ENCODE assay signal across 14 cellular contexts in the genomic region with DNA sequence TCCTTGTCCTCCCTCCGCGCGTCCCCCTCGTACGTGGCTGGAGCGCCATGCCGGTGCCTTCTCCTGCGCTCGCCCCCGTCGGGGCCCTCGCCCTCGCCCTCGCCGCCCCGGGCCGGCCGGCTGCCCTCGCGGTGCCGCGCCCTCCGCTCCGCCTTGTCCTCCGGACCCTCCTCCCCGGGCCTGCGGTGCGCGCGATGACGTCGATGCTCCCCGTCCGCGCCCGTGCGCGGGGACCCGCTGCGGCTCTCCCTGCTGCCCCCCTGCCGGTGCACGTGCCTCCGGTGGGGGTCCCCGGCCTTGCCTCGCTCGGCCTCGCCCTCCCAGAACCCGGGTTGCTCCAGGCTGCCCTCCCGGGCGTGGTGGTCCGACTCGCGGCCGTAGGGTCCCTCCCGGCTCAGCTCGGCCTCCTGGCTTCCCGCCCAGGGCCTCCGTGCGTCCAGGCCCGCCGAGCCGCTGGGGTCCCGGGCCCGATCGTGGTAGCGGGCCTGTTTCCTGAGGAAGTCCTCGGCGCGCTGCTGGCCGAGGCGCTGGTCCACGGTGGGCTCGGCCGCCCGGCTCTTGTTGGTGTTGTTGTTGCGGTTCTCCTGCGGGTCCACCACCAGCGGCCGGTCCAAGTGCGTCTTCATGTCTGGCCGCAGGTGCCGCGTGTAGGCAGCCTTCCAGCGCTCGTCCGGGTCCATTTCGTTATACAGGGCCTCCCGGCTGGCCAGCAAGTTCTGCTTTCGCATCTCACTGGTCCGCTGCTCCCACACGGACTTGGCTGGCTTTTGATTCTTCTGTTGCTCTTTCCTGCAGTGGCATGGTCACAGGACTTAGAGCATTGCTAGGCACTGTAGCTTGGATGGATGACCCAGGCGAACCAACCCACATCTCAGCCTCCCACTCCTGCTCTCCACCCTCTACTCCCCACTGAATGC.
A peak's percentile ranks its signal among the peaks of the same experiment; 100 is the strongest.
DNase-seq lines count a peak whose midpoint lies in the region; ATAC-seq lines count a peak whose summit lies in the region.
"Had no signal": no experiment of that assay in that cellular context is flagged by ENCODE, and none has a peak within 500 bp of the region (broad histone marks: within the 10 kb centered on the region; RNA-seq: fewer than 3 reads in every experiment).

No MANE protein-coding gene starts in this region.

- no peaks in the 10 kb centered on the region for H3K9me3 ChIP-seq in T-helper 17 cell (ENCODE audit: control insufficient read depth, low read length, poor library complexity, severe bottlenecking)
- H3K9me3 ChIP-seq: ascending aorta had no signal

- peaks cover 44% of the 10 kb centered on the region for H3K27me3 Mint-ChIP-seq in T-helper 17 cell
- peaks cover 47 to 62% of the 10 kb centered on the region in 2 donors for H3K27me3 Mint-ChIP-seq in stimulated activated naive B cell treated with anti-CD40 and anti-IgM and Interleukin-4, amounts not matched to agents 10 μg/mL and 1 μg/mL and 100 μg/mL, for 72 hours

- H3K36me3 Mint-ChIP-seq in T-helper 17 cell (ENCODE audit: low read depth) = peaks cover 8% of the 10 kb centered on the region
- H3K36me3 Mint-ChIP-seq in stimulated activated naive B cell treated with anti-CD40 and anti-IgM and Interleukin-4, amounts not matched to agents 10 μg/mL and 1 μg/mL and 100 μg/mL, for 72 hours = no peaks in the 10 kb centered on the region

- peak overlapping the region; percentile 74 for H3K4me3 Mint-ChIP-seq in T-helper 17 cell
- H3K4me3 Mint-ChIP-seq in stimulated activated naive B cell treated with anti-CD40 and anti-IgM and Interleukin-4, amounts not matched to agents 10 μg/mL and 1 μg/mL and 100 μg/mL, for 72 hours = peak overlapping the region; percentile 31 to 53

- no peak overlapping the region for H3K27ac Mint-ChIP-seq in T-helper 17 cell
- H3K27ac Mint-ChIP-seq in stimulated activated naive B cell treated with anti-CD40 and anti-IgM and Interleukin-4, amounts not matched to agents 10 μg/mL and 1 μg/mL and 100 μg/mL, for 72 hours = no peak overlapping the region

- DNase-seq in ELF-1 (ENCODE audit: low read depth, low spot score) = peak; percentile 25
- DNase-seq in T-helper 17 cell = no peak
- peak; percentile 33 for DNase-seq in iPS-NIHi11 (ENCODE audit: low spot score)
- DNase-seq in stimulated activated naive B cell treated with anti-CD40 and anti-IgM and Interleukin-4, amounts not matched to agents 10 μg/mL and 1 μg/mL and 100 μg/mL, for 72 hours = no peak
- no peak for DNase-seq in T-helper 1 cell
- DNase-seq in COR-L47 (lab: John Stamatoyannopoulos, UW) = no peak
- DNase-seq: dermis blood vessel endothelial cell, DMS79, left cardiac atrium, NCI-H1930, NCI-H526 treated with DMSO at 0.1 percent for 48 hours had no signal

- no peaks in the 10 kb centered on the region for H3K9me3 Mint-ChIP-seq in stimulated activated naive B cell treated with anti-CD40 and anti-IgM and Interleukin-4, amounts not matched to agents 10 μg/mL and 1 μg/mL and 100 μg/mL, for 72 hours

- ATAC-seq in T-helper 17 cell (no peak), HG03135 (IDR thresholded peaks at IDR 0.05; ENCODE audit: unreplicated experiment) (no peak)
- ATAC-seq in stimulated activated naive B cell treated with anti-CD40 and anti-IgM and Interleukin-4, amounts not matched to agents 10 μg/mL and 1 μg/mL and 100 μg/mL, for 72 hours (replicated peaks) = no peak
- ATAC-seq: esophagus mucosa had no signal

- H3K4me1 Mint-ChIP-seq in T-helper 17 cell = peaks cover 12% of the 10 kb centered on the region
- no peaks in the 10 kb centered on the region for H3K4me1 Mint-ChIP-seq in stimulated activated naive B cell treated with anti-CD40 and anti-IgM and Interleukin-4, amounts not matched to agents 10 μg/mL and 1 μg/mL and 100 μg/mL, for 72 hours

Comparison
In these comparisons a context has a peak if more than half of its experiments do, and no peak if none do; other contexts are left out.
1. DNase-seq: peak in ELF-1 (single experiment) and iPS-NIHi11 (single experiment); none in T-helper 17 cell (0 of 3), stimulated activated naive B cell treated with anti-CD40 and anti-IgM and Interleukin-4, amounts not matched to agents 10 μg/mL and 1 μg/mL and 100 μg/mL, for 72 hours (single experiment), T-helper 1 cell (0 of 5) and COR-L47 (single experiment).